Comparison of ENCODE assay signal across 35 cellular contexts in the genomic region with DNA sequence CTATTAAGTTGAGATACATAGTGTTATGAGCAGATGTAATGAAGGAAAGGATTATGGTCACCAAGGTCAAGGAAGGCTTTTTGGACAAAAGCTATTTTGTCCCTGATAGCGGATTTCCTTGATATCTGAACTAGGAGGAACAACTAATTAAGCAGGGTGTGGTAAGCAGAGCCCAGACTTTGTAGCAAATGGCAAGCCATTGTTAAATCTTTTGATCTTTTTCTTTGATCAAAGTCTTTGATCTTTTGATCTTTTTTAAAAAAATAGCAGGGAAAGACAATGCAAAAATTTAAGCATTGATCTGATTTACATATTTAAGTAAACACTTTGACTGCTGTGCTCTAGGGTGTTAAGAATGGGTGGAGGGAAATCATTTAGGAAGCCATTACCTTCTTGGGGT.
"Had no signal": no experiment of that assay in that cellular context is flagged by ENCODE, and none has a peak within 500 bp of the region (broad histone marks: within the 10 kb centered on the region; RNA-seq: fewer than 3 reads in every experiment).

No MANE protein-coding gene starts in this region.

- H3K36me3 ChIP-seq: adrenal gland, brain microvascular endothelial cell, breast epithelium, colonic mucosa had no signal

- FAIRE-seq: astrocyte, TTC549 had no signal

- H3K4me1 ChIP-seq: adrenal gland, body of pancreas, breast epithelium, colonic mucosa had no signal

- DNase-seq: activated B cell treated with CpG ODN at 0.5 μM for 24 hours; activated CD4-positive, alpha-beta memory T cell treated with anti-CD3 and anti-CD28 coated beads for 36 hours; activated CD4-positive, alpha-beta T cell treated with anti-CD3 and anti-CD28 coated beads for 4 hours; activated CD4-positive, alpha-beta T cell treated with anti-CD3 and anti-CD28 coated beads, Interleukin-2, amount 10 ng/mL, durations not matched to agents 24 days and 14 days; activated CD4-positive, alpha-beta T cell treated with anti-CD3 and anti-CD28 coated beads, Interleukin-2, amount 50 U/mL, for 1 hour; activated CD4-positive, alpha-beta T cell treated with anti-CD3 and anti-CD28 coated beads, Interleukin-2, amount 50 U/mL, for 4 hours; activated CD4-positive, CD25-positive, alpha-beta regulatory T cell treated with anti-CD3 and anti-CD28 coated beads, Interleukin-2, amount 50 U/mL, for 72 hours; activated CD8-positive, alpha-beta memory T cell treated with anti-CD3 and anti-CD28 coated beads, Interleukin-2, amount 50 U/mL, for 48 hours; activated CD8-positive, alpha-beta T cell treated with anti-CD3 and anti-CD28 coated beads for 36 hours; activated effector memory CD4-positive, alpha-beta T cell treated with anti-CD3 and anti-CD28 coated beads, Interleukin-2, amount 50 U/mL, for 16 hours; activated gamma-delta T cell treated with Interleukin-2 at 50 U/mL for 16 hours; activated naive CD4-positive, alpha-beta T cell; activated naive CD4-positive, alpha-beta T cell treated with anti-CD3 and anti-CD28 coated beads for 36 hours; activated naive CD4-positive, alpha-beta T cell treated with anti-CD3 and anti-CD28 coated beads, Interleukin-2, amount 50 U/mL, for 16 hours; activated naive CD8-positive, alpha-beta T cell treated with anti-CD3 and anti-CD28 coated beads for 36 hours; activated T-cell treated with anti-CD3 and anti-CD28 coated beads, Interleukin-2, amount 50 U/mL, for 24 hours; activated T-cell treated with anti-CD3 and anti-CD28 coated beads, Interleukin-2, amount 50 U/mL, for 48 hours; adrenal gland; amniotic stem cell; aorta; body of pancreas; brain microvascular endothelial cell; central memory CD4-positive, alpha-beta T cell; colonic mucosa; T-helper 2 cell; T-helper 9 cell had no signal

- H3K27ac ChIP-seq: adrenal gland, body of pancreas, brain microvascular endothelial cell, breast epithelium, colonic mucosa, VCaP had no signal

- H3K4me3 ChIP-seq: adrenal gland, body of pancreas, breast epithelium, colonic mucosa had no signal

- H3K9me3 Mint-ChIP-seq: activated B cell treated with CpG ODN at 0.5 μM for 24 hours; activated CD4-positive, alpha-beta T cell treated with anti-CD3 and anti-CD28 coated beads, Interleukin-2, amount 10 ng/mL, durations not matched to agents 24 days and 14 days; activated CD8-positive, alpha-beta T cell treated with anti-CD3 and anti-CD28 coated beads for 36 hours; activated naive CD4-positive, alpha-beta T cell treated with anti-CD3 and anti-CD28 coated beads for 36 hours; activated naive CD4-positive, alpha-beta T cell treated with anti-CD3 and anti-CD28 coated beads, Interleukin-2, amount 50 U/mL, for 72 hours; activated naive CD8-positive, alpha-beta T cell treated with anti-CD3 and anti-CD28 coated beads for 36 hours; activated T-cell treated with anti-CD3 and anti-CD28 coated beads, Interleukin-2, amount 50 U/mL, for 24 hours; activated T-helper 1 cell treated with anti-CD3 and anti-CD28 coated beads, Interleukin-12 subunit alpha, Interleukin-12 subunit beta, Interleukin-2, Interleukin-4 antibody, amounts not matched to agents 30 ng/mL and 10 ng/mL and 1 ng/mL, durations not matched to agents 14 hours and 24 hours and 36 hours; T-helper 1 cell treated with Interleukin-12 subunit alpha and Interleukin-12 subunit beta and Interleukin-4 antibody, amounts not matched to agents 30 μg/mL and 1 μg/mL, for 36 hours; T-helper 2 cell treated with Interferon-gamma antibody and Interleukin-4, amounts not matched to agents 5 μg/mL and 100 μg/mL, for 36 hours had no signal

- H3K27ac Mint-ChIP-seq: activated B cell treated with CpG ODN at 0.5 μM for 24 hours; activated CD4-positive, alpha-beta memory T cell treated with anti-CD3 and anti-CD28 coated beads for 36 hours; activated CD4-positive, alpha-beta T cell treated with anti-CD3 and anti-CD28 coated beads, Interleukin-2, amount 10 ng/mL, durations not matched to agents 24 days and 14 days; activated CD8-positive, alpha-beta T cell treated with anti-CD3 and anti-CD28 coated beads for 36 hours; activated naive CD4-positive, alpha-beta T cell treated with anti-CD3 and anti-CD28 coated beads for 36 hours; activated naive CD4-positive, alpha-beta T cell treated with anti-CD3 and anti-CD28 coated beads, Interleukin-2, amount 50 U/mL, for 72 hours; activated naive CD8-positive, alpha-beta T cell treated with anti-CD3 and anti-CD28 coated beads for 36 hours; activated T-cell treated with anti-CD3 and anti-CD28 coated beads, Interleukin-2, amount 50 U/mL, for 24 hours; activated T-helper 1 cell treated with anti-CD3 and anti-CD28 coated beads, Interleukin-12 subunit alpha, Interleukin-12 subunit beta, Interleukin-2, Interleukin-4 antibody, amounts not matched to agents 30 ng/mL and 10 ng/mL and 1 ng/mL, durations not matched to agents 14 hours and 24 hours and 36 hours; activated T-helper 17 cell treated with anti-CD3 and anti-CD28 coated beads, Interleukin-2, amount 50 U/mL, for 72 hours; T-helper 1 cell treated with Interleukin-12 subunit alpha and Interleukin-12 subunit beta and Interleukin-4 antibody, amounts not matched to agents 30 μg/mL and 1 μg/mL, for 36 hours; T-helper 2 cell treated with Interferon-gamma antibody and Interleukin-4, amounts not matched to agents 5 μg/mL and 100 μg/mL, for 36 hours had no signal

- H3K4me1 Mint-ChIP-seq: activated B cell treated with CpG ODN at 0.5 μM for 24 hours; activated T-helper 17 cell treated with anti-CD3 and anti-CD28 coated beads, Interleukin-2, amount 50 U/mL, for 72 hours had no signal

- H3K36me3 Mint-ChIP-seq: activated CD4-positive, alpha-beta memory T cell treated with anti-CD3 and anti-CD28 coated beads for 36 hours; activated naive CD4-positive, alpha-beta T cell treated with anti-CD3 and anti-CD28 coated beads, Interleukin-2, amount 50 U/mL, for 72 hours; activated naive CD8-positive, alpha-beta T cell treated with anti-CD3 and anti-CD28 coated beads for 36 hours had no signal

- H3K4me3 Mint-ChIP-seq: activated B cell treated with CpG ODN at 0.5 μM for 24 hours; activated CD4-positive, alpha-beta memory T cell treated with anti-CD3 and anti-CD28 coated beads for 36 hours; activated CD4-positive, alpha-beta T cell treated with anti-CD3 and anti-CD28 coated beads, Interleukin-2, amount 10 ng/mL, durations not matched to agents 24 days and 14 days; activated CD8-positive, alpha-beta T cell treated with anti-CD3 and anti-CD28 coated beads for 36 hours; activated naive CD4-positive, alpha-beta T cell treated with anti-CD3 and anti-CD28 coated beads for 36 hours; activated naive CD8-positive, alpha-beta T cell treated with anti-CD3 and anti-CD28 coated beads for 36 hours; activated T-cell treated with anti-CD3 and anti-CD28 coated beads, Interleukin-2, amount 50 U/mL, for 24 hours; activated T-helper 1 cell treated with anti-CD3 and anti-CD28 coated beads, Interleukin-12 subunit alpha, Interleukin-12 subunit beta, Interleukin-2, Interleukin-4 antibody, amounts not matched to agents 30 ng/mL and 10 ng/mL and 1 ng/mL, durations not matched to agents 14 hours and 24 hours and 36 hours; activated T-helper 17 cell treated with anti-CD3 and anti-CD28 coated beads, Interleukin-2, amount 50 U/mL, for 72 hours; T-helper 1 cell treated with Interleukin-12 subunit alpha and Interleukin-12 subunit beta and Interleukin-4 antibody, amounts not matched to agents 30 μg/mL and 1 μg/mL, for 36 hours; T-helper 2 cell treated with Interferon-gamma antibody and Interleukin-4, amounts not matched to agents 5 μg/mL and 100 μg/mL, for 36 hours had no signal

- H3K27me3 ChIP-seq: adrenal gland, body of pancreas, brain microvascular endothelial cell, breast epithelium, colonic mucosa had no signal

- ATAC-seq: activated CD8-positive, alpha-beta T cell treated with anti-CD3 and anti-CD28 coated beads for 36 hours; activated naive CD4-positive, alpha-beta T cell treated with anti-CD3 and anti-CD28 coated beads, Interleukin-2, amount 50 U/mL, for 72 hours; activated T-helper 17 cell treated with anti-CD3 and anti-CD28 coated beads, Interleukin-2, amount 50 U/mL, for 72 hours; body of pancreas had no signal

- H3K27me3 Mint-ChIP-seq: activated B cell treated with CpG ODN at 0.5 μM for 24 hours; activated CD4-positive, alpha-beta memory T cell treated with anti-CD3 and anti-CD28 coated beads for 36 hours; activated CD4-positive, alpha-beta T cell treated with anti-CD3 and anti-CD28 coated beads, Interleukin-2, amount 10 ng/mL, durations not matched to agents 24 days and 14 days; activated CD8-positive, alpha-beta T cell treated with anti-CD3 and anti-CD28 coated beads for 36 hours; activated naive CD8-positive, alpha-beta T cell treated with anti-CD3 and anti-CD28 coated beads for 36 hours; activated T-cell treated with anti-CD3 and anti-CD28 coated beads, Interleukin-2, amount 50 U/mL, for 24 hours; activated T-helper 17 cell treated with anti-CD3 and anti-CD28 coated beads, Interleukin-2, amount 50 U/mL, for 72 hours had no signal

- H3K9me3 ChIP-seq: adrenal gland, body of pancreas, breast epithelium, colonic mucosa had no signal
